ENCODE assay signal across 10 cellular contexts in genomic region chr4:37837446-37837845, GRCh38. TPM values are rescaled to one million over a fixed set of nuclear protein-coding genes. Genes with fewer than 3 reads are reported as not detected.
DNase-seq lines count a peak whose midpoint lies in the region; TF ChIP-seq lines count a peak whose summit lies in the region.
"Had no signal": no experiment of that assay in that cellular context is flagged by ENCODE, and none has a peak within 500 bp of the region (broad histone marks: within the 10 kb centered on the region; RNA-seq: fewer than 3 reads in every experiment).

No MANE protein-coding gene starts in this region.

- H3K4me2 ChIP-seq in OCI-LY1 (ENCODE audit: low read length) = no peak overlapping the region

- peak; percentile 25 for DNase-seq in GDM1 (lab: John Stamatoyannopoulos, UW)
- no peak for DNase-seq in chondrocyte (ENCODE audit: low spot score)
- peak; percentile 64 for DNase-seq in non-pigmented ciliary epithelial cell (ENCODE audit: low read depth)
- no peak for DNase-seq in stimulated activated CD4-positive, alpha-beta T cell treated with anti-CD3 and anti-CD28 coated beads, Interleukin-4, amount 100 ng/mL, for 4 hours
- DNase-seq in DMS53 (lab: John Stamatoyannopoulos, UW) = no peak
- DNase-seq in SKM-1 treated with dmso at 0.1 percent for 144 hours (lab: John Stamatoyannopoulos, UW; ENCODE audit: unreplicated experiment) = no peak
- no peak for DNase-seq in Calu3
- DNase-seq: NCI-H1092 had no signal

- peaks cover 90% of the 10 kb centered on the region for H3K36me3 ChIP-seq in OCI-LY1 (ENCODE audit: insufficient read depth, low read length)

- no peak for TF ChIP-seq CTCF in OCI-LY1 (IDR thresholded peaks at IDR 0.05; ENCODE audit: low read length)
- TF ChIP-seq CTCF in chondrocyte (IDR thresholded peaks at IDR 0.05) = no peak
- TF ChIP-seq CTCF in Calu3 (IDR thresholded peaks at IDR 0.05; ENCODE audit: unreplicated experiment) = no peak

- no peaks in the 10 kb centered on the region for H3K79me2 ChIP-seq in OCI-LY1 (ENCODE audit: insufficient read depth, low read length)

- intact Hi-C loops in Calu3 (cut with micrococcal nuclease; ENCODE audit: unreplicated experiment) = no loop called here

- H3K4me1 Mint-ChIP-seq in chondrocyte (ENCODE audit: low read depth) (peaks cover 23% of the 10 kb centered on the region), Calu3 (ENCODE audit: low read depth, unreplicated experiment) (no peaks in the 10 kb centered on the region)

- H3K27me3 Mint-ChIP-seq in chondrocyte (ENCODE audit: low read depth) (no peaks in the 10 kb centered on the region), Calu3 (ENCODE audit: unreplicated experiment) (no peaks in the 10 kb centered on the region)
- H3K27me3 Mint-ChIP-seq: activated naive CD4-positive, alpha-beta T cell treated with anti-CD3 and anti-CD28 coated beads, Interleukin-2, amount 50 U/mL, for 24 hours had no signal

- H3K4me3 ChIP-seq in OCI-LY1 (ENCODE audit: low read depth, low read length, poor library complexity, severe bottlenecking) = no peak overlapping the region

- CTCF ChIA-PET in Calu3 (lab: Charles Lee) = no interaction called here

- no peaks in the 10 kb centered on the region for H3K27me3 ChIP-seq in OCI-LY1 (ENCODE audit: insufficient read depth, low read length)

- H3K27ac Mint-ChIP-seq in chondrocyte (ENCODE audit: unreplicated experiment) (peak overlapping the region; percentile 88), Calu3 (ENCODE audit: unreplicated experiment) (no peak overlapping the region)
- H3K27ac Mint-ChIP-seq: activated naive CD4-positive, alpha-beta T cell treated with anti-CD3 and anti-CD28 coated beads, Interleukin-2, amount 50 U/mL, for 24 hours had no signal

- H3K9me3 Mint-ChIP-seq in chondrocyte (ENCODE audit: low read depth) (no peaks in the 10 kb centered on the region), Calu3 (ENCODE audit: low read depth, unreplicated experiment) (no peaks in the 10 kb centered on the region)
- H3K9me3 Mint-ChIP-seq: activated naive CD4-positive, alpha-beta T cell treated with anti-CD3 and anti-CD28 coated beads, Interleukin-2, amount 50 U/mL, for 24 hours had no signal

- H3K4me3 Mint-ChIP-seq in chondrocyte (ENCODE audit: unreplicated experiment) = no peak overlapping the region
- no peak overlapping the region for H3K4me3 Mint-ChIP-seq in Calu3 (ENCODE audit: low read depth, unreplicated experiment)
- H3K4me3 Mint-ChIP-seq: activated naive CD4-positive, alpha-beta T cell treated with anti-CD3 and anti-CD28 coated beads, Interleukin-2, amount 50 U/mL, for 24 hours had no signal

- peaks cover 23% of the 10 kb centered on the region for H3K36me3 Mint-ChIP-seq in chondrocyte (ENCODE audit: low read depth)
- H3K36me3 Mint-ChIP-seq in Calu3 (ENCODE audit: insufficient read depth, unreplicated experiment) = no peaks in the 10 kb centered on the region

- H3K9me3 ChIP-seq in OCI-LY1 (ENCODE audit: low read length) = no peaks in the 10 kb centered on the region

- no peaks in the 10 kb centered on the region for H4K20me1 ChIP-seq in OCI-LY1 (ENCODE audit: insufficient read depth, low read length)

- peaks cover 11% of the 10 kb centered on the region for H3K4me1 ChIP-seq in OCI-LY1 (ENCODE audit: insufficient read depth, low read length, severe bottlenecking)

- H3K9ac ChIP-seq in OCI-LY1 (ENCODE audit: low read length) = no peak overlapping the region

- H2AFZ ChIP-seq in OCI-LY1 (ENCODE audit: low read length) = no peak overlapping the region

- no TSS peak for BruUV-seq in Calu3 (replicated peaks; lab: Mats Ljungman, UMichigan)

- no peaks in the 10 kb centered on the region for H3F3A ChIP-seq in OCI-LY1 (ENCODE audit: insufficient read depth, low read length)

- no peaks in the 10 kb centered on the region for H3K9me2 ChIP-seq in OCI-LY1 (ENCODE audit: low read depth, low read length)

- H3K27ac ChIP-seq in OCI-LY1 (ENCODE audit: low read depth, low read length, poor library complexity, severe bottlenecking) = peak overlapping the region; percentile 52

RNA-seq across cellular contexts. Expression of gene PGM2, which starts 11.0 kb away (rescaled TPM):
- total RNA-seq in chondrocyte = 26.1 to 28.9 TPM (median 26.4 TPM) in 3 replicates
- total RNA-seq in Calu3 (2022) = 27.1 and 33.0 TPM in 2 replicates

RNA-seq across cellular contexts. Expression of gene TBC1D1, which starts 53.4 kb away (rescaled TPM):
- total RNA-seq in chondrocyte (79.8 to 92.7 TPM (median 86.1 TPM) in 3 replicates), Calu3 (2022) (37.2 and 39.8 TPM in 2 replicates)

Comparison
In these comparisons a context has a peak if more than half of its experiments do, and no peak if none do; other contexts are left out.
1. DNase-seq: peak in GDM1 (single experiment) and non-pigmented ciliary epithelial cell (single experiment); none in chondrocyte (single experiment), stimulated activated CD4-positive, alpha-beta T cell treated with anti-CD3 and anti-CD28 coated beads, Interleukin-4, amount 100 ng/mL, for 4 hours (0 of 2), DMS53 (single experiment), SKM-1 treated with dmso at 0.1 percent for 144 hours (single experiment) and Calu3 (single experiment).